In genomic region chr13:27424246-27425150, GRCh38 we compare ENCODE assay signal across 8 cellular contexts. TPM values are rescaled to one million over a fixed set of nuclear protein-coding genes. Genes with fewer than 3 reads are reported as not detected.
DNase-seq lines count a peak whose midpoint lies in the region; ATAC-seq and TF ChIP-seq lines count a peak whose summit lies in the region.

GTF3A (plus strand) TSS chr13:27424619.

- peak within 1 kb of the TSS; percentile 96 for H3K27ac Mint-ChIP-seq in activated T-helper 17 cell treated with anti-CD3 and anti-CD28 coated beads, Interleukin-2, amount 50 U/mL, for 72 hours
- peak within 1 kb of the TSS; percentile 89 to 99 (median 96) for H3K27ac Mint-ChIP-seq in naive thymus-derived CD8-positive, alpha-beta T cell
- peak within 1 kb of the TSS; percentile 90 for H3K27ac Mint-ChIP-seq in stimulated activated naive B cell treated with anti-CD40 and anti-IgM and Interleukin-4, amounts not matched to agents 10 μg/mL and 1 μg/mL and 100 μg/mL, for 72 hours

- no peaks in the 10 kb centered on the region for H3K27me3 ChIP-seq in KMS-11 (ENCODE audit: insufficient read depth, low read depth)
- no peaks in the 10 kb centered on the region for H3K27me3 ChIP-seq in fibroblast of lung (ENCODE audit: control insufficient read depth, insufficient read depth, low read length)

- no peak within 1 kb of the TSS for H3K4me3 ChIP-seq in KMS-11 (IDR thresholded peaks at IDR 0.05; ENCODE audit: insufficient read depth, low read depth, low read length)
- peak within 1 kb of the TSS; percentile 76 to 98 (median 85) for H3K4me3 ChIP-seq in fibroblast of lung (replicated peaks in 1 of 4; ENCODE audit: control extremely low read depth in 1 of 4, insufficient read depth in 1 of 4, low read depth in 3 of 4, low read length in 4 of 4)

- H3K27ac ChIP-seq in KMS-11 = peak within 1 kb of the TSS; percentile 86
- peak within 1 kb of the TSS; percentile 93 for H3K27ac ChIP-seq in RWPE1
- peak within 1 kb of the TSS; percentile 87 for H3K27ac ChIP-seq in fibroblast of lung (ENCODE audit: insufficient read depth, low read length)

- POLR2A ChIA-PET in RWPE1 (lab: Yijun Ruan, JAX; ENCODE audit: low non-redundant PET) = interaction anchor here (0.6 to 2.1 kb wide), 3 partner anchors 12 to 428 kb away, joined by 3 to 10 read pairs (median 6); partner anchors contain the start of gene MTIF3
- POLR2A ChIA-PET in naive thymus-derived CD8-positive, alpha-beta T cell (lab: Charles Lee) = interaction anchor here (0.6 to 6.5 kb wide), 15 partner anchors 10 to 714 kb away, joined by 3 to 515 read pairs (median 4); partner anchors contain the start of genes LNX2, MTIF3, PAN3 and POLR1D

- no peaks in the 10 kb centered on the region for H3K36me3 ChIP-seq in KMS-11 (ENCODE audit: insufficient read depth)
- peaks cover 7% of the 10 kb centered on the region for H3K36me3 ChIP-seq in fibroblast of lung (ENCODE audit: control insufficient read depth, insufficient read depth, low read length)

- H3K36me3 Mint-ChIP-seq in activated T-helper 17 cell treated with anti-CD3 and anti-CD28 coated beads, Interleukin-2, amount 50 U/mL, for 72 hours (ENCODE audit: low read depth) = peaks cover 56% of the 10 kb centered on the region
- peaks cover 12 to 25% (median 12%) of the 10 kb centered on the region in 3 donors for H3K36me3 Mint-ChIP-seq in naive thymus-derived CD8-positive, alpha-beta T cell
- peaks cover 16 to 32% of the 10 kb centered on the region in 2 donors for H3K36me3 Mint-ChIP-seq in stimulated activated naive B cell treated with anti-CD40 and anti-IgM and Interleukin-4, amounts not matched to agents 10 μg/mL and 1 μg/mL and 100 μg/mL, for 72 hours

- peaks cover 35% of the 10 kb centered on the region for H3K79me2 ChIP-seq in KMS-11 (ENCODE audit: insufficient read depth, low read depth)
- H3K79me2 ChIP-seq in fibroblast of lung (ENCODE audit: control insufficient read depth, insufficient read depth, low read length) = peaks cover 22% of the 10 kb centered on the region

- H3K4me3 Mint-ChIP-seq in activated T-helper 17 cell treated with anti-CD3 and anti-CD28 coated beads, Interleukin-2, amount 50 U/mL, for 72 hours = peak within 1 kb of the TSS; percentile 86
- H3K4me3 Mint-ChIP-seq in naive thymus-derived CD8-positive, alpha-beta T cell = peak within 1 kb of the TSS; percentile 89 to 98 (median 93)
- H3K4me3 Mint-ChIP-seq in stimulated activated naive B cell treated with anti-CD40 and anti-IgM and Interleukin-4, amounts not matched to agents 10 μg/mL and 1 μg/mL and 100 μg/mL, for 72 hours = peak within 1 kb of the TSS; percentile 82 to 89

- H3K9ac ChIP-seq in KMS-11 (peak within 1 kb of the TSS; percentile 97), fibroblast of lung (ENCODE audit: insufficient read depth, low read length) (peak within 1 kb of the TSS; percentile 85)

- peak within 1 kb of the TSS; percentile 75 for H2AFZ ChIP-seq in KMS-11 (ENCODE audit: low read depth)
- H2AFZ ChIP-seq in fibroblast of lung (ENCODE audit: low read length) = peak within 1 kb of the TSS; percentile 100

- H3K4me1 ChIP-seq in KMS-11 (ENCODE audit: low read depth, poor library complexity, severe bottlenecking) = peaks cover 8% of the 10 kb centered on the region
- peaks cover 10% of the 10 kb centered on the region for H3K4me1 ChIP-seq in fibroblast of lung (ENCODE audit: control insufficient read depth, extremely low read depth, insufficient read depth, low read length)

- H3K27me3 Mint-ChIP-seq in activated T-helper 17 cell treated with anti-CD3 and anti-CD28 coated beads, Interleukin-2, amount 50 U/mL, for 72 hours = no peaks in the 10 kb centered on the region
- no peaks in the 10 kb centered on the region for H3K27me3 Mint-ChIP-seq in naive thymus-derived CD8-positive, alpha-beta T cell
- no peaks in the 10 kb centered on the region for H3K27me3 Mint-ChIP-seq in stimulated activated naive B cell treated with anti-CD40 and anti-IgM and Interleukin-4, amounts not matched to agents 10 μg/mL and 1 μg/mL and 100 μg/mL, for 72 hours

- ATAC-seq in GM21723 (IDR thresholded peaks at IDR 0.05; ENCODE audit: unreplicated experiment) = peak; percentile 55
- ATAC-seq in activated T-helper 17 cell treated with anti-CD3 and anti-CD28 coated beads, Interleukin-2, amount 50 U/mL, for 72 hours (replicated peaks) = peak; percentile 43
- peak; percentile 54 to 63 for ATAC-seq in naive thymus-derived CD8-positive, alpha-beta T cell
- peak; percentile 71 to 78 for ATAC-seq in stimulated activated naive B cell treated with anti-CD40 and anti-IgM and Interleukin-4, amounts not matched to agents 10 μg/mL and 1 μg/mL and 100 μg/mL, for 72 hours (replicated peaks)

- DNase-seq in DMS53 (lab: John Stamatoyannopoulos, UW) = peak; percentile 96
- DNase-seq in RWPE1 (ENCODE audit: low spot score) = peak; percentile 93
- DNase-seq in fibroblast of lung (ENCODE audit: low read depth in 2 of 2) = peak; percentile 74 to 84
- DNase-seq in naive thymus-derived CD8-positive, alpha-beta T cell = peak; percentile 81 to 94 (median 90)
- DNase-seq in stimulated activated naive B cell treated with anti-CD40 and anti-IgM and Interleukin-4, amounts not matched to agents 10 μg/mL and 1 μg/mL and 100 μg/mL, for 72 hours = peak; percentile 87

- H4K20me1 ChIP-seq in KMS-11 (ENCODE audit: insufficient read depth) = no peaks in the 10 kb centered on the region
- H4K20me1 ChIP-seq in fibroblast of lung (ENCODE audit: control insufficient read depth, extremely low read depth, insufficient read depth, low read length) = no peaks in the 10 kb centered on the region

- H3K4me2 ChIP-seq in KMS-11 (peak within 1 kb of the TSS; percentile 86), fibroblast of lung (ENCODE audit: extremely low read depth, insufficient read depth, low read length) (peak within 1 kb of the TSS; percentile 97)

- TF ChIP-seq CTCF in KMS-11 (conservative IDR thresholded peaks at IDR 0.05; ENCODE audit: low read depth, low read length) = no peak
- no peak for TF ChIP-seq CTCF in RWPE1 (conservative IDR thresholded peaks at IDR 0.05; ENCODE audit: low read depth)
- TF ChIP-seq CTCF in fibroblast of lung (conservative IDR thresholded peaks at IDR 0.05 in 1 of 2, IDR thresholded peaks at IDR 0.05 in 1 of 2; ENCODE audit: low read depth in 1 of 2, low read length in 2 of 2) = no peak

- CTCF ChIA-PET in RWPE1 (lab: Yijun Ruan, JAX) = interaction anchor here (0.6 to 1.9 kb wide), 6 partner anchors 20 to 402 kb away, joined by 3 to 9 read pairs (median 3); no protein-coding TSS in a partner anchor

- H3K4me1 Mint-ChIP-seq in activated T-helper 17 cell treated with anti-CD3 and anti-CD28 coated beads, Interleukin-2, amount 50 U/mL, for 72 hours = peaks cover 32% of the 10 kb centered on the region
- peaks cover 31 to 47% (median 40%) of the 10 kb centered on the region in 4 donors for H3K4me1 Mint-ChIP-seq in naive thymus-derived CD8-positive, alpha-beta T cell
- peaks cover 27 to 36% of the 10 kb centered on the region in 2 donors for H3K4me1 Mint-ChIP-seq in stimulated activated naive B cell treated with anti-CD40 and anti-IgM and Interleukin-4, amounts not matched to agents 10 μg/mL and 1 μg/mL and 100 μg/mL, for 72 hours

- no peaks in the 10 kb centered on the region for H3K9me3 Mint-ChIP-seq in activated T-helper 17 cell treated with anti-CD3 and anti-CD28 coated beads, Interleukin-2, amount 50 U/mL, for 72 hours
- H3K9me3 Mint-ChIP-seq in naive thymus-derived CD8-positive, alpha-beta T cell = no peaks in the 10 kb centered on the region
- H3K9me3 Mint-ChIP-seq in stimulated activated naive B cell treated with anti-CD40 and anti-IgM and Interleukin-4, amounts not matched to agents 10 μg/mL and 1 μg/mL and 100 μg/mL, for 72 hours = no peaks in the 10 kb centered on the region

- H3K9me3 ChIP-seq in fibroblast of lung (ENCODE audit: control insufficient read depth, insufficient read depth, low read depth, low read length) = no peaks in the 10 kb centered on the region

RNA-seq across cellular contexts. Expression of gene GTF3A, which starts in this region (rescaled TPM):
- 100 to 1,000 TPM; 114 to 226 TPM for total RNA-seq in activated T-helper 17 cell treated with anti-CD3 and anti-CD28 coated beads, Interleukin-2, amount 50 U/mL, for 72 hours
- 93.0 and 98.6 TPM in 2 replicates for total RNA-seq in fibroblast of lung
- 126 and 167 TPM in 2 replicates for polyA plus RNA-seq in fibroblast of lung
- 75.8 and 120 TPM in 2 replicates for polyA plus RNA-seq in fibroblast of lung (2012)
- 34.5 and 47.8 TPM in 2 replicates for polyA minus RNA-seq in fibroblast of lung (ENCODE audit: low replicate concordance)
- 100 to 1,000 TPM; 238 to 244 TPM for total RNA-seq in naive thymus-derived CD8-positive, alpha-beta T cell
- 100 to 1,000 TPM; 406 to 534 (median 525) TPM for polyA plus RNA-seq in naive thymus-derived CD8-positive, alpha-beta T cell
